Comparison of ENCODE assay signal across 28 cellular contexts in genomic region chr5:83469075-83469474, GRCh38.
"Had no signal": no experiment of that assay in that cellular context is flagged by ENCODE, and none has a peak within 500 bp of the region (broad histone marks: within the 10 kb centered on the region; RNA-seq: fewer than 3 reads in every experiment).

No MANE protein-coding gene starts in this region.

- H3K27ac ChIP-seq: left lung, lower lobe of right lung, pancreas, prostate gland, skin epidermis, spleen, suprapubic skin, thoracic aorta, tibial artery, upper lobe of right lung had no signal

- FAIRE-seq: keratinocyte, pancreas, urothelium cell line had no signal

- H2AFZ ChIP-seq: hepatocyte had no signal

- H3K9me3 ChIP-seq: heart right ventricle, left lung, lower lobe of right lung, pancreas, prostate gland, spleen, suprapubic skin, thoracic aorta, tibial artery, upper lobe of right lung had no signal

- H3K4me3 ChIP-seq: heart right ventricle, hepatocyte, left lung, lower lobe of right lung, pancreas, prostate gland, skin epidermis, spleen, suprapubic skin, thoracic aorta, tibial artery, upper lobe of right lung had no signal

- H3K4me2 ChIP-seq: hepatocyte had no signal

- DNase-seq: heart right ventricle; kidney glomerular epithelial cell; left colon; left lung; lower lobe of right lung; mammary epithelial cell; mesenchymal stem cell; naive thymus-derived CD8-positive, alpha-beta T cell; nucleus accumbens; pancreas; posterior cingulate gyrus; retina; right cardiac atrium; spleen; stimulated activated CD4-positive, alpha-beta T cell treated with anti-CD3 and anti-CD28 coated beads, Interleukin-4, amount 100 ng/mL, for 24 hours; stimulated activated naive CD4-positive, alpha-beta T cell; tibial artery; trophoblast cell; upper lobe of right lung had no signal

- H3K36me3 ChIP-seq: heart right ventricle, left lung, lower lobe of right lung, pancreas, prostate gland, spleen, suprapubic skin, thoracic aorta, tibial artery, upper lobe of right lung had no signal

- H3K27me3 ChIP-seq: hepatocyte, tibial artery had no signal

- ATAC-seq: heart right ventricle; left colon; left lung; lower lobe of right lung; naive thymus-derived CD8-positive, alpha-beta T cell; pancreas; right cardiac atrium; sciatic nerve; stimulated activated effector memory CD8-positive, alpha-beta T cell treated with anti-CD3 and anti-CD28 coated beads, Interleukin-12 subunit alpha, Interleukin-12 subunit beta, amount 100 ng/mL, for 72 hours; upper lobe of right lung had no signal
